14 cellular contexts compared by ENCODE assay signal in the genomic region with DNA sequence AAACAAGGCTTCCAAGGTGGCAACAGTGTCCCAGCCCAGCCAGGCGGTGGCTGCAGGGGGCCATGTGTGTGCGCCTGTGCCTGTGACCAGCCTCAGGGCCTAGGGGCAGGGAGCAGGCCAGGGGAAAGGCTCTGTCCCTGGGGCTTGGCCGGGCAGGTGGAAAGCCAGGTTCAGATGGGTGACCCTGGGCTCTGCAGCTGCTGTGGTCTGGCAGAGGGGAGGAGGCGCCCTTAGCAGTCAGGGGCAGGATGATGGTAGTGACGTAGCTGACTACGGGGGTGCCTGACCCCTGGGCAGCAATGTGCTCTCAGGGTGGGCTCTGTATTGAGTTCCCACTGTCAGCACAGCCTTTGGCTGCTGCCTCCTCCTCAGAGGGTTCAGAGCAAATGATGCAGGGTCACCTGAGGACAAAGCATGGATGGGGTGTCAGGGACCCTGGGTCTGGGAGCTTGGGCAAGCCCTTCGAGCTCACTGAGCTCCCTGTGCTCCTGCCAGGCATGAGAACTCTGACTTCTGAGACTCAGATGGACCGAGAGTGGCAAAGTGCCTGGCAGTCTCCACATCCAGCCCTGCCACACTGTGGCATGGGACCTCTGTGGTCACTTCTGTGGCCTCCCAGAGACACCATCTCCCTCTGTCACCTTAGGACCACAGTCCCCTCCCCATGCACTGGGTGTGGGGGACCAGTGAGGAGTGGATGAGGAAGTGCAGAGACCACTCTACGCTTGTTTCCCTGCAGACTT. TPM values are rescaled to one million over a fixed set of nuclear protein-coding genes. Genes with fewer than 3 reads are reported as not detected.
DNase-seq lines count a peak whose midpoint lies in the region; ATAC-seq and TF ChIP-seq lines count a peak whose summit lies in the region.
"Had no signal": no experiment of that assay in that cellular context is flagged by ENCODE, and none has a peak within 500 bp of the region (broad histone marks: within the 10 kb centered on the region; RNA-seq: fewer than 3 reads in every experiment).

No MANE protein-coding gene starts in this region.

- no peak overlapping the region for H3K4me3 Mint-ChIP-seq in CD14-positive monocyte
- H3K4me3 Mint-ChIP-seq in activated CD8-positive, alpha-beta T cell treated with anti-CD3 and anti-CD28 coated beads for 36 hours: peak overlapping the region; percentile 69

- peak overlapping the region in 1 of 7 donors; percentile 25 for H3K27ac Mint-ChIP-seq in CD14-positive monocyte
- H3K27ac Mint-ChIP-seq in activated CD8-positive, alpha-beta T cell treated with anti-CD3 and anti-CD28 coated beads for 36 hours: peak overlapping the region; percentile 94
- H3K27ac Mint-ChIP-seq: progenitor cell of endocrine pancreas had no signal

- POLR2A ChIA-PET in activated CD8-positive, alpha-beta T cell treated with anti-CD3 and anti-CD28 coated beads for 36 hours (lab: Charles Lee): interaction anchor here (0.7 to 1.4 kb wide), 3 partner anchors 10 to 396 kb away, joined by 3 to 5 read pairs (median 5); partner anchors contain the start of gene NPPC

- H3K27me3 Mint-ChIP-seq in CD14-positive monocyte (ENCODE audit: low read depth in 3 of 3): peaks cover 0 to 1% (median 1%) of the 10 kb centered on the region in 3 donors
- no peaks in the 10 kb centered on the region for H3K27me3 Mint-ChIP-seq in activated CD8-positive, alpha-beta T cell treated with anti-CD3 and anti-CD28 coated beads for 36 hours
- H3K27me3 Mint-ChIP-seq: progenitor cell of endocrine pancreas had no signal

- CTCF ChIA-PET in activated CD8-positive, alpha-beta T cell treated with anti-CD3 and anti-CD28 coated beads for 36 hours (lab: Charles Lee): interaction anchor here (0.8 to 8.2 kb wide), 13 partner anchors 8 to 415 kb away, joined by 3 to 46 read pairs (median 5); partner anchors contain the start of gene NPPC

- intact Hi-C loops in CD14-positive monocyte (cut with micrococcal nuclease) (no loop called here), right lobe of liver (cut with DNase I) (loop anchor here in 1 of 2 donors (10.0 kb wide), 1 partner anchor 397 kb away; the partner anchor contains the start of gene NPPC), vagina (cut with DNase I) (no loop called here)
- intact Hi-C loops in activated CD8-positive, alpha-beta T cell treated with anti-CD3 and anti-CD28 coated beads for 36 hours (cut with micrococcal nuclease): loop anchor here (10.0 kb wide), 1 partner anchor 187 kb away; no protein-coding TSS in a partner anchor

- H3K4me1 ChIP-seq in BLaER1: peaks cover 95% of the 10 kb centered on the region
- peaks cover 0 to 4% (median 0%) of the 10 kb centered on the region in 4 donors for H3K4me1 ChIP-seq in right lobe of liver
- H3K4me1 ChIP-seq in vagina: peaks cover 18% of the 10 kb centered on the region

- TF ChIP-seq CTCF in CD14-positive monocyte (IDR thresholded peaks at IDR 0.05) (peak; percentile 3), right lobe of liver (IDR thresholded peaks at IDR 0.05) (no peak), vagina (IDR thresholded peaks at IDR 0.05) (no peak)
- TF ChIP-seq CTCF in activated CD8-positive, alpha-beta T cell treated with anti-CD3 and anti-CD28 coated beads for 36 hours (IDR thresholded peaks at IDR 0.05): peak; percentile 17

- DNase-seq in CD14-positive monocyte (ENCODE audit: low spot score) (peak; percentile 42), right lobe of liver (peak in 2 of 3 donors; percentile 35 to 46), LoVo (ENCODE audit: low spot score) (no peak), AML-193 (lab: John Stamatoyannopoulos, UW) (no peak), vagina (ENCODE audit: extremely low spot score in 2 of 2) (no peak)
- DNase-seq in activated CD8-positive, alpha-beta T cell treated with anti-CD3 and anti-CD28 coated beads for 36 hours: peak; percentile 37
- DNase-seq: kidney glomerular epithelial cell, NCI-H1930, NCI-H69 had no signal

- peak overlapping the region; percentile 79 for H3K27ac ChIP-seq in BLaER1
- no peak overlapping the region for H3K27ac ChIP-seq in right lobe of liver
- H3K27ac ChIP-seq in vagina: no peak overlapping the region
- H3K27ac ChIP-seq: upper lobe of left lung had no signal

- H4K20me1 ChIP-seq in BLaER1: peaks cover 15% of the 10 kb centered on the region

- WGBS in right lobe of liver (ENCODE audit: insufficient coverage, low coverage, low lambda C conversion rate, missing lambda C conversion rate): no CpG with 5 or more reads among the region's 9 CpGs

- peaks cover 18% of the 10 kb centered on the region; the same call in 1 of the 2 replicates for H3K36me3 ChIP-seq in BLaER1
- H3K36me3 ChIP-seq in right lobe of liver: no peaks in the 10 kb centered on the region
- no peaks in the 10 kb centered on the region for H3K36me3 ChIP-seq in vagina

- no peaks in the 10 kb centered on the region for H3K9me3 ChIP-seq in BLaER1
- H3K9me3 ChIP-seq in right lobe of liver: no peaks in the 10 kb centered on the region
- no peaks in the 10 kb centered on the region for H3K9me3 ChIP-seq in vagina
- H3K9me3 ChIP-seq: upper lobe of left lung had no signal

- H3K4me3 ChIP-seq in BLaER1: no peak overlapping the region
- H3K4me3 ChIP-seq in right lobe of liver: no peak overlapping the region
- H3K4me3 ChIP-seq in vagina: no peak overlapping the region
- H3K4me3 ChIP-seq: upper lobe of left lung had no signal

- peak overlapping the region; percentile 41; the same call in 1 of the 2 replicates for H3K9ac ChIP-seq in BLaER1

- H3K9me3 Mint-ChIP-seq in CD14-positive monocyte: no peaks in the 10 kb centered on the region
- no peaks in the 10 kb centered on the region for H3K9me3 Mint-ChIP-seq in activated CD8-positive, alpha-beta T cell treated with anti-CD3 and anti-CD28 coated beads for 36 hours

- H3K4me1 Mint-ChIP-seq in CD14-positive monocyte: peaks cover 46% of the 10 kb centered on the region
- peaks cover 69% of the 10 kb centered on the region for H3K4me1 Mint-ChIP-seq in activated CD8-positive, alpha-beta T cell treated with anti-CD3 and anti-CD28 coated beads for 36 hours (ENCODE audit: low read depth)

- no peaks in the 10 kb centered on the region for H3K27me3 ChIP-seq in BLaER1
- no peaks in the 10 kb centered on the region for H3K27me3 ChIP-seq in right lobe of liver
- H3K27me3 ChIP-seq in vagina: no peaks in the 10 kb centered on the region
- H3K27me3 ChIP-seq: upper lobe of left lung had no signal

- peak overlapping the region; percentile 92 for H3K4me2 ChIP-seq in BLaER1

- TF ChIP-seq POLR2A in right lobe of liver (IDR thresholded peaks at IDR 0.05): no peak
- no peak for TF ChIP-seq POLR2A in vagina (IDR thresholded peaks at IDR 0.05)

- peak; percentile 19 for ATAC-seq in activated CD8-positive, alpha-beta T cell treated with anti-CD3 and anti-CD28 coated beads for 36 hours
- ATAC-seq in right lobe of liver (no peak), HG03432 (IDR thresholded peaks at IDR 0.05; ENCODE audit: unreplicated experiment) (no peak)

- peaks cover 3 to 11% of the 10 kb centered on the region in 2 donors for H3K36me3 Mint-ChIP-seq in CD14-positive monocyte
- H3K36me3 Mint-ChIP-seq in activated CD8-positive, alpha-beta T cell treated with anti-CD3 and anti-CD28 coated beads for 36 hours (ENCODE audit: low read depth): peaks cover 9% of the 10 kb centered on the region

RNA-seq across cellular contexts. Expression of gene ALPP, which starts 56.6 kb away (rescaled TPM):
- polyA plus RNA-seq in CD14-positive monocyte: not detected
- not detected for total RNA-seq in activated CD8-positive, alpha-beta T cell treated with anti-CD3 and anti-CD28 coated beads for 36 hours
- total RNA-seq in right lobe of liver: not detected
- not detected for total RNA-seq in vagina
- total RNA-seq: progenitor cell of endocrine pancreas had no signal
- polyA plus RNA-seq: BJ had no signal

Comparison
In these comparisons a context has a peak if more than half of its experiments do, and no peak if none do; other contexts are left out.
1. DNase-seq: peak in CD14-positive monocyte (single experiment), activated CD8-positive, alpha-beta T cell treated with anti-CD3 and anti-CD28 coated beads for 36 hours (single experiment) and right lobe of liver (2 of 3); none in LoVo (single experiment), AML-193 (0 of 2) and vagina (0 of 2).
2. CTCF ChIP-seq: peak in CD14-positive monocyte (single experiment) and activated CD8-positive, alpha-beta T cell treated with anti-CD3 and anti-CD28 coated beads for 36 hours (single experiment); none in right lobe of liver (0 of 4) and vagina (0 of 3).